In genomic region chr19:30873003-30873402, GRCh38 we compare ENCODE assay signal across 30 cellular contexts.
"Had no signal": no experiment of that assay in that cellular context is flagged by ENCODE, and none has a peak within 500 bp of the region (broad histone marks: within the 10 kb centered on the region; RNA-seq: fewer than 3 reads in every experiment).

No MANE protein-coding gene starts in this region.

- H3K9me3 ChIP-seq: esophagus squamous epithelium, heart right ventricle, mucosa of descending colon, prostate gland, right atrium auricular region, suprapubic skin, transverse colon, upper lobe of right lung, uterus had no signal

- H3K4me3 Mint-ChIP-seq: immature natural killer cell; memory B cell; mesothelial cell of epicardium; naive B cell; nephron progenitor cell; stimulated activated naive B cell treated with anti-CD40 and anti-IgM and Interleukin-4, amounts not matched to agents 10 μg/mL and 1 μg/mL and 100 μg/mL, for 72 hours; stimulated activated naive CD8-positive, alpha-beta T cell treated with anti-CD3 and anti-CD28 coated beads, Interleukin-15, amount 100 ng/mL, for 72 hours had no signal

- H3K36me3 Mint-ChIP-seq: immature natural killer cell; memory B cell; mesothelial cell of epicardium; naive B cell; stimulated activated naive B cell treated with anti-CD40 and anti-IgM and Interleukin-4, amounts not matched to agents 10 μg/mL and 1 μg/mL and 100 μg/mL, for 72 hours had no signal

- FAIRE-seq: endothelial cell of umbilical vein, keratinocyte had no signal

- H3K4me3 ChIP-seq: dorsolateral prefrontal cortex, esophagus squamous epithelium, heart right ventricle, lung, mucosa of descending colon, prostate gland, right atrium auricular region, skin epidermis, suprapubic skin, transverse colon, upper lobe of right lung, uterus had no signal

- H3K27ac Mint-ChIP-seq: immature natural killer cell; memory B cell; mesothelial cell of epicardium; naive B cell; nephron progenitor cell; stimulated activated naive B cell treated with anti-CD40 and anti-IgM and Interleukin-4, amounts not matched to agents 10 μg/mL and 1 μg/mL and 100 μg/mL, for 72 hours had no signal

- H3K27ac ChIP-seq: dorsolateral prefrontal cortex, esophagus squamous epithelium, heart right ventricle, prostate gland, right atrium auricular region, skin epidermis, suprapubic skin, transverse colon, upper lobe of right lung, uterus had no signal

- H3K36me3 ChIP-seq: esophagus squamous epithelium, heart right ventricle, prostate gland, right atrium auricular region, suprapubic skin, transverse colon, upper lobe of right lung, uterus had no signal

- H3K27me3 ChIP-seq: esophagus squamous epithelium, right atrium auricular region, suprapubic skin, transverse colon, upper lobe of right lung, uterus had no signal

- ATAC-seq: heart right ventricle; mucosa of descending colon; stimulated activated naive B cell treated with anti-CD40 and anti-IgM and Interleukin-4, amounts not matched to agents 10 μg/mL and 1 μg/mL and 100 μg/mL, for 72 hours; stimulated activated naive CD8-positive, alpha-beta T cell treated with anti-CD3 and anti-CD28 coated beads, Interleukin-15, amount 100 ng/mL, for 72 hours; upper lobe of right lung had no signal

- H3K4me1 ChIP-seq: esophagus squamous epithelium, prostate gland, right atrium auricular region, suprapubic skin, transverse colon, upper lobe of right lung, uterus had no signal

- H3K4me1 Mint-ChIP-seq: immature natural killer cell; memory B cell; naive B cell; stimulated activated naive CD8-positive, alpha-beta T cell treated with anti-CD3 and anti-CD28 coated beads, Interleukin-15, amount 100 ng/mL, for 72 hours had no signal

- H3K27me3 Mint-ChIP-seq: memory B cell; naive B cell; stimulated activated naive B cell treated with anti-CD40 and anti-IgM and Interleukin-4, amounts not matched to agents 10 μg/mL and 1 μg/mL and 100 μg/mL, for 72 hours had no signal

- DNase-seq: cerebellar nuclear complex; effector CD8-positive, alpha-beta T cell; erythroblast; esophagus squamous epithelium; foreskin melanocyte; glutamatergic neuron; heart right ventricle; hippocampal formation; immature natural killer cell; mucosa of descending colon; naive B cell; nephron progenitor cell; nucleus accumbens; stimulated activated CD4-positive, alpha-beta T cell treated with anti-CD3 and anti-CD28 coated beads, Interleukin-15, amount 100 ng/mL, for 24 hours; stimulated activated CD4-positive, alpha-beta T cell treated with anti-CD3 and anti-CD28 coated beads, Interleukin-2, amount 100 ng/mL, for 48 hours; stimulated activated naive B cell treated with anti-CD40 and anti-IgM and Interleukin-4, amounts not matched to agents 10 μg/mL and 1 μg/mL and 100 μg/mL, for 72 hours; stimulated activated naive CD8-positive, alpha-beta T cell treated with anti-CD3 and anti-CD28 coated beads, Interleukin-15, amount 100 ng/mL, for 72 hours; transverse colon; uterus had no signal

- H3K9me3 Mint-ChIP-seq: stimulated activated naive B cell treated with anti-CD40 and anti-IgM and Interleukin-4, amounts not matched to agents 10 μg/mL and 1 μg/mL and 100 μg/mL, for 72 hours; stimulated activated naive CD8-positive, alpha-beta T cell treated with anti-CD3 and anti-CD28 coated beads, Interleukin-15, amount 100 ng/mL, for 72 hours had no signal
